ENCODE assay signal across 24 cellular contexts in genomic region chr4:119240128-119240527, GRCh38.
"Had no signal": no experiment of that assay in that cellular context is flagged by ENCODE, and none has a peak within 500 bp of the region (broad histone marks: within the 10 kb centered on the region; RNA-seq: fewer than 3 reads in every experiment).

No MANE protein-coding gene starts in this region.

- H3K9me3 ChIP-seq: heart right ventricle, left ventricle myocardium inferior, ovary, spleen, suprapubic skin, thoracic aorta, tibial artery, upper lobe of right lung had no signal

- H3K27ac Mint-ChIP-seq: natural killer cell; nephron progenitor cell; progenitor cell of endocrine pancreas; stimulated activated effector memory CD8-positive, alpha-beta T cell treated with anti-CD3 and anti-CD28 coated beads, Interleukin-12 subunit alpha, Interleukin-12 subunit beta, amount 100 ng/mL, for 72 hours; stimulated activated naive CD8-positive, alpha-beta T cell treated with anti-CD3 and anti-CD28 coated beads, Interleukin-15, Interleukin-2, amounts not matched to agents 100 ng/mL and 50 ng/mL, for 24 hours had no signal

- H3K4me1 Mint-ChIP-seq: nephron progenitor cell had no signal

- ATAC-seq: heart right ventricle; natural killer cell; right cardiac atrium; sciatic nerve; stimulated activated effector memory CD8-positive, alpha-beta T cell treated with anti-CD3 and anti-CD28 coated beads, Interleukin-12 subunit alpha, Interleukin-12 subunit beta, amount 100 ng/mL, for 72 hours; upper lobe of right lung had no signal

- H3K36me3 Mint-ChIP-seq: natural killer cell had no signal

- DNase-seq: heart right ventricle; islet precursor cell; left ventricle myocardium inferior; naive B cell; natural killer cell; nephron progenitor cell; ovary; retina; right cardiac atrium; spleen; stimulated activated CD4-positive, alpha-beta T cell treated with anti-CD3 and anti-CD28 coated beads, Interleukin-4, amount 100 ng/mL, for 24 hours; stimulated activated naive CD4-positive, alpha-beta T cell; tibial artery; trophoblast cell; upper lobe of right lung had no signal

- H3K27ac ChIP-seq: heart right ventricle, hepatocyte, left ventricle myocardium inferior, ovary, skin epidermis, spleen, suprapubic skin, thoracic aorta, tibial artery, upper lobe of right lung had no signal

- H3K27me3 Mint-ChIP-seq: naive B cell; progenitor cell of endocrine pancreas; stimulated activated naive CD8-positive, alpha-beta T cell treated with anti-CD3 and anti-CD28 coated beads, Interleukin-15, Interleukin-2, amounts not matched to agents 100 ng/mL and 50 ng/mL, for 24 hours had no signal

- H3K9me3 Mint-ChIP-seq: naive B cell; natural killer cell; nephron progenitor cell; stimulated activated effector memory CD8-positive, alpha-beta T cell treated with anti-CD3 and anti-CD28 coated beads, Interleukin-12 subunit alpha, Interleukin-12 subunit beta, amount 100 ng/mL, for 72 hours; stimulated activated naive CD8-positive, alpha-beta T cell treated with anti-CD3 and anti-CD28 coated beads, Interleukin-15, Interleukin-2, amounts not matched to agents 100 ng/mL and 50 ng/mL, for 24 hours had no signal

- H3K27me3 ChIP-seq: heart right ventricle, hepatocyte, ovary, spleen, suprapubic skin, tibial artery, upper lobe of right lung had no signal

- H3K4me2 ChIP-seq: hepatocyte had no signal

- H3K36me3 ChIP-seq: ovary had no signal

- H3K4me3 ChIP-seq: heart right ventricle, hepatocyte, left ventricle myocardium inferior, lung, ovary, skin epidermis, spleen, suprapubic skin, thoracic aorta, tibial artery, upper lobe of right lung had no signal

- H3K4me3 Mint-ChIP-seq: naive B cell; natural killer cell; nephron progenitor cell; stimulated activated effector memory CD8-positive, alpha-beta T cell treated with anti-CD3 and anti-CD28 coated beads, Interleukin-12 subunit alpha, Interleukin-12 subunit beta, amount 100 ng/mL, for 72 hours; stimulated activated naive CD8-positive, alpha-beta T cell treated with anti-CD3 and anti-CD28 coated beads, Interleukin-15, Interleukin-2, amounts not matched to agents 100 ng/mL and 50 ng/mL, for 24 hours had no signal
